In the genomic region with DNA sequence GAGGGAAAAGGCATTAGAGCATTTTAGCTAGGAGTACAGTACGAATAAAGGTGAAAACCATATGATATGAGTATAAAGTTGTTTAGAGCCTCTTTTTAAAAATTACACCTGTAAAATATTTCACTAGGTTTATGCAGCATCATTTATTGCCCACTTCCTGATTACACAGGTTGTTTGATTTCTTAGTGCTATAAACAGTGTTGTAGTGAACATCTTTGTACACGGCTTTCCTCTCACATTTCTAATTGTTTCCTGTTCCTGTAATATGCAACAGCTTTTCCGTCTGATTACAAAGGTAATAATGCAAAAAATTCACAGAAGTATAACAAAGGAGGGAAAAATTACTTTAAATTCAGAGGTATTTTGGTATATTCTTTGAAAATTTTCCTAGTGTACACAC, we compare ENCODE assay signal across 2 cellular contexts.
TF ChIP-seq lines count a peak whose summit lies in the region.

No MANE protein-coding gene starts in this region.

TF ChIP-seq in A549, 52 proteins besides CTCF, POLR2A, EP300 and RAD21 (continued from another document):
- TF ChIP-seq, protein P1, sequence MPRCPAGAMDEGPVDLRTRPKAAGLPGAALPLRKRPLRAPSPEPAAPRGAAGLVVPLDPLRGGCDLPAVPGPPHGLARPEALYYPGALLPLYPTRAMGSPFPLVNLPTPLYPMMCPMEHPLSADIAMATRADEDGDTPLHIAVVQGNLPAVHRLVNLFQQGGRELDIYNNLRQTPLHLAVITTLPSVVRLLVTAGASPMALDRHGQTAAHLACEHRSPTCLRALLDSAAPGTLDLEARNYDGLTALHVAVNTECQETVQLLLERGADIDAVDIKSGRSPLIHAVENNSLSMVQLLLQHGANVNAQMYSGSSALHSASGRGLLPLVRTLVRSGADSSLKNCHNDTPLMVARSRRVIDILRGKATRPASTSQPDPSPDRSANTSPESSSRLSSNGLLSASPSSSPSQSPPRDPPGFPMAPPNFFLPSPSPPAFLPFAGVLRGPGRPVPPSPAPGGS (IDR thresholded peaks at IDR 0.05) = no peak
- no peak for TF ChIP-seq KDM5A (IDR thresholded peaks at IDR 0.05)
- TF ChIP-seq SREBF2 (IDR thresholded peaks at IDR 0.05) = no peak
- TF ChIP-seq ZSCAN20 (CRISPR knock-in tag; IDR thresholded peaks at IDR 0.05) = no peak
- no peak for TF ChIP-seq MAFK (IDR thresholded peaks at IDR 0.05; ENCODE audit: partially characterized antibody)
- no peak for TF ChIP-seq RARB (CRISPR knock-in tag; IDR thresholded peaks at IDR 0.05)
- TF ChIP-seq TP53 (CRISPR knock-in tag; IDR thresholded peaks at IDR 0.05) = no peak
- TF ChIP-seq JUNB (IDR thresholded peaks at IDR 0.05) = no peak
- TF ChIP-seq KDM1A (IDR thresholded peaks at IDR 0.05; ENCODE audit: low read depth) = no peak
- no peak for TF ChIP-seq FOSB (CRISPR knock-in tag; IDR thresholded peaks at IDR 0.05)
- TF ChIP-seq CHD2 (IDR thresholded peaks at IDR 0.05; ENCODE audit: low read length, partially characterized antibody) = no peak
- no peak for TF ChIP-seq PHF8 (IDR thresholded peaks at IDR 0.05; ENCODE audit: borderline replicate concordance, low read depth)
- no peak for TF ChIP-seq CHD4 (IDR thresholded peaks at IDR 0.05; ENCODE audit: borderline replicate concordance)
- TF ChIP-seq, protein P2, sequence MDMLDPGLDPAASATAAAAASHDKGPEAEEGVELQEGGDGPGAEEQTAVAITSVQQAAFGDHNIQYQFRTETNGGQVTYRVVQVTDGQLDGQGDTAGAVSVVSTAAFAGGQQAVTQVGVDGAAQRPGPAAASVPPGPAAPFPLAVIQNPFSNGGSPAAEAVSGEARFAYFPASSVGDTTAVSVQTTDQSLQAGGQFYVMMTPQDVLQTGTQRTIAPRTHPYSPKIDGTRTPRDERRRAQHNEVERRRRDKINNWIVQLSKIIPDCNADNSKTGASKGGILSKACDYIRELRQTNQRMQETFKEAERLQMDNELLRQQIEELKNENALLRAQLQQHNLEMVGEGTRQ (IDR thresholded peaks at IDR 0.05) = no peak
- TF ChIP-seq, protein P3, sequence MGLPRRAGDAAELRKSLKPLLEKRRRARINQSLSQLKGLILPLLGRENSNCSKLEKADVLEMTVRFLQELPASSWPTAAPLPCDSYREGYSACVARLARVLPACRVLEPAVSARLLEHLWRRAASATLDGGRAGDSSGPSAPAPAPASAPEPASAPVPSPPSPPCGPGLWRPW (IDR thresholded peaks at IDR 0.05) = no peak
- TF ChIP-seq RCOR1 (IDR thresholded peaks at IDR 0.05; ENCODE audit: low read depth, low read length) = no peak
- no peak for TF ChIP-seq JUN (IDR thresholded peaks at IDR 0.05)

TF ChIP-seq in HCT116, 20 proteins besides CTCF, POLR2A, EP300 and RAD21 (continued from another document):
- TF ChIP-seq, protein P4, sequence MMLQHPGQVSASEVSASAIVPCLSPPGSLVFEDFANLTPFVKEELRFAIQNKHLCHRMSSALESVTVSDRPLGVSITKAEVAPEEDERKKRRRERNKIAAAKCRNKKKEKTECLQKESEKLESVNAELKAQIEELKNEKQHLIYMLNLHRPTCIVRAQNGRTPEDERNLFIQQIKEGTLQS (IDR thresholded peaks at IDR 0.05) = no peak
- no peak for TF ChIP-seq JUND (IDR thresholded peaks at IDR 0.05)
- no peak for TF ChIP-seq FOSL1 (IDR thresholded peaks at IDR 0.05; ENCODE audit: low read depth)
- no peak for TF ChIP-seq CEBPB (IDR thresholded peaks at IDR 0.05; ENCODE audit: low read depth)
- TF ChIP-seq, protein P5, sequence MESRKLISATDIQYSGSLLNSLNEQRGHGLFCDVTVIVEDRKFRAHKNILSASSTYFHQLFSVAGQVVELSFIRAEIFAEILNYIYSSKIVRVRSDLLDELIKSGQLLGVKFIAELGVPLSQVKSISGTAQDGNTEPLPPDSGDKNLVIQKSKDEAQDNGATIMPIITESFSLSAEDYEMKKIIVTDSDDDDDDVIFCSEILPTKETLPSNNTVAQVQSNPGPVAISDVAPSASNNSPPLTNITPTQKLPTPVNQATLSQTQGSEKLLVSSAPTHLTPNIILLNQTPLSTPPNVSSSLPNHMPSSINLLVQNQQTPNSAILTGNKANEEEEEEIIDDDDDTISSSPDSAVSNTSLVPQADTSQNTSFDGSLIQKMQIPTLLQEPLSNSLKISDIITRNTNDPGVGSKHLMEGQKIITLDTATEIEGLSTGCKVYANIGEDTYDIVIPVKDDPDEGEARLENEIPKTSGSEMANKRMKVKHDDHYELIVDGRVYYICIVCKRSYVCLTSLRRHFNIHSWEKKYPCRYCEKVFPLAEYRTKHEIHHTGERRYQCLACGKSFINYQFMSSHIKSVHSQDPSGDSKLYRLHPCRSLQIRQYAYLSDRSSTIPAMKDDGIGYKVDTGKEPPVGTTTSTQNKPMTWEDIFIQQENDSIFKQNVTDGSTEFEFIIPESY (IDR thresholded peaks at IDR 0.05; ENCODE audit: extremely low read depth, insufficient replicate concordance, low read length) = no peak
- no peak for TF ChIP-seq CBX3 (IDR thresholded peaks at IDR 0.05; ENCODE audit: low read depth)
- no peak for TF ChIP-seq POLR2AphosphoS5 (IDR thresholded peaks at IDR 0.05; ENCODE audit: low read depth, low read length)
- TF ChIP-seq EZH2 (IDR thresholded peaks at IDR 0.05) = no peak
